Comparison of ENCODE assay signal across 28 cellular contexts in genomic region chr21:42786884-42787283, GRCh38.
"Had no signal": no experiment of that assay in that cellular context is flagged by ENCODE, and none has a peak within 500 bp of the region (broad histone marks: within the 10 kb centered on the region; RNA-seq: fewer than 3 reads in every experiment).

No MANE protein-coding gene starts in this region.

- H3K9me3 ChIP-seq: colonic mucosa, gastrocnemius medialis, mucosa of descending colon had no signal

- FAIRE-seq: urothelium cell line had no signal

- H3K27me3 Mint-ChIP-seq: activated CD4-positive, alpha-beta memory T cell treated with anti-CD3 and anti-CD28 coated beads for 36 hours; activated naive CD4-positive, alpha-beta T cell treated with anti-CD3 and anti-CD28 coated beads, Interleukin-2, amount 50 U/mL, for 24 hours; activated T-cell treated with anti-CD3 and anti-CD28 coated beads, Interleukin-2, amount 50 U/mL, for 24 hours had no signal

- H3K27me3 ChIP-seq: colonic mucosa had no signal

- H3K27ac ChIP-seq: colonic mucosa, dorsolateral prefrontal cortex, gastrocnemius medialis, left ventricle myocardium inferior, thoracic aorta had no signal

- ATAC-seq: gastrocnemius medialis; mucosa of descending colon; right cardiac atrium; stimulated activated naive CD8-positive, alpha-beta T cell treated with anti-CD3 and anti-CD28 coated beads, Interleukin-15, Interleukin-2, amounts not matched to agents 100 U/mL and 50 U/mL, for 24 hours had no signal

- H3K27ac Mint-ChIP-seq: activated CD4-positive, alpha-beta memory T cell treated with anti-CD3 and anti-CD28 coated beads for 36 hours; activated CD4-positive, alpha-beta T cell treated with anti-CD3 and anti-CD28 coated beads, Interleukin-2, amount 10 ng/mL, durations not matched to agents 24 days and 14 days; activated naive CD4-positive, alpha-beta T cell treated with anti-CD3 and anti-CD28 coated beads, Interleukin-2, amount 50 U/mL, for 24 hours; activated T-cell treated with anti-CD3 and anti-CD28 coated beads, Interleukin-2, amount 50 U/mL, for 24 hours had no signal

- H3K4me3 ChIP-seq: colonic mucosa, dorsolateral prefrontal cortex, gastrocnemius medialis, left ventricle myocardium inferior, mucosa of descending colon, thoracic aorta had no signal

- H3K36me3 Mint-ChIP-seq: activated CD4-positive, alpha-beta memory T cell treated with anti-CD3 and anti-CD28 coated beads for 36 hours; activated naive CD4-positive, alpha-beta T cell treated with anti-CD3 and anti-CD28 coated beads, Interleukin-2, amount 50 U/mL, for 24 hours had no signal

- H3K36me3 ChIP-seq: colonic mucosa, gastrocnemius medialis, left ventricle myocardium inferior, thoracic aorta had no signal

- DNase-seq: activated CD4-positive, alpha-beta memory T cell treated with anti-CD3 and anti-CD28 coated beads for 36 hours; activated CD4-positive, alpha-beta T cell treated with anti-CD3 and anti-CD28 coated beads, Interleukin-2, amount 10 ng/mL, durations not matched to agents 24 days and 14 days; activated CD4-positive, CD25-positive, alpha-beta regulatory T cell treated with anti-CD3 and anti-CD28 coated beads, Interleukin-2, amount 50 U/mL, for 72 hours; activated CD8-positive, alpha-beta memory T cell treated with anti-CD3 and anti-CD28 coated beads, Interleukin-2, amount 50 U/mL, for 48 hours; activated gamma-delta T cell; activated T-cell treated with anti-CD3 and anti-CD28 coated beads, Interleukin-2, amount 50 U/mL, for 24 hours; anterior cingulate cortex; cerebellar nuclear complex; colonic mucosa; dorsolateral prefrontal cortex; effector memory CD4-positive, alpha-beta T cell; erythroblast; gastrocnemius medialis; glutamatergic neuron; islet precursor cell; left ventricle myocardium inferior; mucosa of descending colon; occipital lobe; posterior cingulate gyrus; right cardiac atrium; stimulated activated CD4-positive, alpha-beta T cell treated with anti-CD3 and anti-CD28 coated beads, Interleukin-2, amount 100 ng/mL, for 48 hours; stimulated activated naive CD8-positive, alpha-beta T cell treated with anti-CD3 and anti-CD28 coated beads, Interleukin-15, Interleukin-2, amounts not matched to agents 100 U/mL and 50 U/mL, for 24 hours; SW 1271; T-helper 2 cell; trophoblast cell had no signal

- H3K4me1 ChIP-seq: colonic mucosa had no signal

- H3K9me3 Mint-ChIP-seq: activated naive CD4-positive, alpha-beta T cell treated with anti-CD3 and anti-CD28 coated beads, Interleukin-2, amount 50 U/mL, for 24 hours; activated T-cell treated with anti-CD3 and anti-CD28 coated beads, Interleukin-2, amount 50 U/mL, for 24 hours had no signal

- H3K4me3 Mint-ChIP-seq: activated CD4-positive, alpha-beta memory T cell treated with anti-CD3 and anti-CD28 coated beads for 36 hours; activated CD4-positive, alpha-beta T cell treated with anti-CD3 and anti-CD28 coated beads, Interleukin-2, amount 10 ng/mL, durations not matched to agents 24 days and 14 days; activated naive CD4-positive, alpha-beta T cell treated with anti-CD3 and anti-CD28 coated beads, Interleukin-2, amount 50 U/mL, for 24 hours; activated T-cell treated with anti-CD3 and anti-CD28 coated beads, Interleukin-2, amount 50 U/mL, for 24 hours had no signal
